In the genomic region with DNA sequence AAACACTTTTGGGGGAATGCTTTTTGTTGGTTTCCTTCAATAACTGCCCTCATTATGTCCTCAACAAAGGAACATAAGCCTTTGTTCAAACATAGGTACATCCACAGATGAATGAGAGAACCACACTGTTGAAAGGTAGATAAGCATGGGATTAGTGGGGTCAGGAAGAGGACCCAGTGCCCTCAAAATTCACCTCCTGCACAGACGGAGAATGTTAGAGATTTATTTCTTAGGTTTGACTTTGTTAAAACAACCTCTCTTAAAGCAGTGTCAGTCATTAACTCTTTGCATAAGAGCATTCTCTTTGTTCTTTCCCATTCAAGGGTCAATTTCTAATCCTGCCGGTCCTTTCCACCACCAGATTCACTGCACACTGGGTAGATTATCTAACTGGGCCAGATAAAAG, we compare ENCODE assay signal across 21 cellular contexts.
"Had no signal": no experiment of that assay in that cellular context is flagged by ENCODE, and none has a peak within 500 bp of the region (broad histone marks: within the 10 kb centered on the region; RNA-seq: fewer than 3 reads in every experiment).

No MANE protein-coding gene starts in this region.

- H3K27me3 ChIP-seq: heart right ventricle, thyroid gland, upper lobe of right lung had no signal

- DNase-seq: activated CD4-positive, alpha-beta T cell treated with anti-CD3 and anti-CD28 coated beads, Interleukin-2, amount 10 ng/mL, durations not matched to agents 7 days and 5 days; activated CD8-positive, alpha-beta T cell treated with anti-CD3 and anti-CD28 coated beads for 36 hours; activated gamma-delta T cell; activated naive CD4-positive, alpha-beta T cell treated with anti-CD3 and anti-CD28 coated beads, Interleukin-2, amount 50 U/mL, for 16 hours; aorta; effector CD4-positive, alpha-beta T cell; erythroblast; foreskin fibroblast; heart right ventricle; islet precursor cell; left cardiac atrium; nephron progenitor cell; nucleus accumbens; right cardiac atrium; stimulated activated CD4-positive, alpha-beta T cell treated with anti-CD3 and anti-CD28 coated beads, Interleukin-12 subunit alpha, Interleukin-12 subunit beta, amount 100 ng/mL, for 4 hours; stimulated activated CD4-positive, alpha-beta T cell treated with anti-CD3 and anti-CD28 coated beads, Interleukin-4, amount 100 ng/mL, for 4 hours; substantia nigra; thyroid gland; upper lobe of right lung had no signal

- H3K27ac ChIP-seq: heart right ventricle, parathyroid adenoma, thyroid gland, upper lobe of right lung had no signal

- ATAC-seq: activated CD4-positive, CD25-positive, alpha-beta regulatory T cell treated with anti-CD3 and anti-CD28 coated beads, Interleukin-2, amount 50 U/mL, for 24 hours; activated CD8-positive, alpha-beta T cell treated with anti-CD3 and anti-CD28 coated beads for 36 hours; heart right ventricle; left cardiac atrium; right cardiac atrium; upper lobe of right lung had no signal

- H3K36me3 ChIP-seq: heart right ventricle, thyroid gland, upper lobe of right lung had no signal

- H3K9me3 ChIP-seq: heart right ventricle, thyroid gland, upper lobe of right lung had no signal

- H3K4me3 ChIP-seq: heart right ventricle, thyroid gland, upper lobe of right lung had no signal
